7 cellular contexts compared by ENCODE assay signal in genomic region chr6:142633317-142633716, GRCh38.
"Had no signal": no experiment of that assay in that cellular context is flagged by ENCODE, and none has a peak within 500 bp of the region (broad histone marks: within the 10 kb centered on the region; RNA-seq: fewer than 3 reads in every experiment).

No MANE protein-coding gene starts in this region.

- DNase-seq: GM23248, GOT3, H7, HCEC 1CT, IMR-90, KG1 had no signal

- H3K4me3 ChIP-seq: GM23248, K562 had no signal

- ATAC-seq: K562 had no signal

- H3K27ac ChIP-seq: GM23248 had no signal
